Comparison of ENCODE assay signal across 1 cellular context in genomic region chr6:27617046-27617687, GRCh38.
TF ChIP-seq lines count a peak whose summit lies in the region.

No MANE protein-coding gene starts in this region.

TF ChIP-seq in HepG2, 621 proteins besides CTCF, POLR2A, EP300 and RAD21 (continued from another document):
- no peak for TF ChIP-seq ZXDC (CRISPR knock-in tag; IDR thresholded peaks at IDR 0.05)
- TF ChIP-seq SOX6 (IDR thresholded peaks at IDR 0.05), result no peak
- peak; percentile 44; the same call in 1 of the 2 replicates for TF ChIP-seq SOX6 (CRISPR knock-in tag; IDR thresholded peaks at IDR 0.05)
TF ChIP-seq in HepG2: peak in this region for 5.
